ENCODE assay signal across 22 cellular contexts in genomic region chr4:105257817-105258495, GRCh38.
A peak's percentile ranks its signal among the peaks of the same experiment; 100 is the strongest.
DNase-seq lines count a peak whose midpoint lies in the region; ATAC-seq and TF ChIP-seq lines count a peak whose summit lies in the region.
"Had no signal": no experiment of that assay in that cellular context is flagged by ENCODE, and none has a peak within 500 bp of the region (broad histone marks: within the 10 kb centered on the region; RNA-seq: fewer than 3 reads in every experiment).

No MANE protein-coding gene starts in this region.

- H3K27ac ChIP-seq in brain microvascular endothelial cell: no peak overlapping the region
- no peak overlapping the region for H3K27ac ChIP-seq in mesendoderm (ENCODE audit: low read depth, low read length)
- H3K27ac ChIP-seq: epithelial cell of prostate, GM23248, lower lobe of right lung, right atrium auricular region, SJCRH30 had no signal

- H3K4me1 ChIP-seq in mesendoderm (ENCODE audit: control insufficient read depth, low read depth, low read length): no peaks in the 10 kb centered on the region
- H3K4me1 ChIP-seq: lower lobe of right lung, right atrium auricular region, SJCRH30 had no signal

- H2BK5ac ChIP-seq in mesendoderm (ENCODE audit: low read length): no peak overlapping the region

- no peak overlapping the region for H3K4me3 Mint-ChIP-seq in mesothelial cell of epicardium
- H3K4me3 Mint-ChIP-seq: CD4-positive, alpha-beta memory T cell had no signal

- no peaks in the 10 kb centered on the region for H3K4me1 Mint-ChIP-seq in mesothelial cell of epicardium

- H3K36me3 ChIP-seq in brain microvascular endothelial cell (replicated peaks) (no peaks in the 10 kb centered on the region), kidney epithelial cell (ENCODE audit: control insufficient read depth, insufficient read depth, low read length) (no peaks in the 10 kb centered on the region), mesendoderm (ENCODE audit: control insufficient read depth, insufficient read depth, low read length) (no peaks in the 10 kb centered on the region)

- H3K4me2 ChIP-seq in mesendoderm (ENCODE audit: low read length): no peak overlapping the region

- DNase-seq in EH (ENCODE audit: low read depth) (peak; percentile 4), LNCaP clone FGC (ENCODE audit: low read depth) (no peak), brain microvascular endothelial cell (no peak), kidney epithelial cell (ENCODE audit: low read depth) (no peak), mesendoderm (no peak), mesothelial cell of epicardium (ENCODE audit: low spot score in 2 of 2, unreplicated experiment in 2 of 2) (no peak)
- no peak for DNase-seq in activated naive CD4-positive, alpha-beta T cell treated with Interleukin-2 at 50 U/mL for 16 hours
- DNase-seq: activated CD4-positive, CD25-positive, alpha-beta regulatory T cell; activated CD8-positive, alpha-beta memory T cell treated with anti-CD3 and anti-CD28 coated beads for 24 hours; activated T-cell treated with anti-CD3 and anti-CD28 coated beads, Interleukin-2, amount 50 U/mL, for 48 hours; CD4-positive, alpha-beta memory T cell; glutamatergic neuron; GM23248; lower lobe of right lung; NCI-H1436; NCI-H526; nucleus accumbens; SJCRH30 had no signal

- no peak overlapping the region for H2BK15ac ChIP-seq in mesendoderm (replicated peaks; ENCODE audit: low read depth)

- H3K79me2 ChIP-seq in mesendoderm (ENCODE audit: control insufficient read depth, insufficient read depth, low read length): no peaks in the 10 kb centered on the region

- in situ Hi-C loops in brain microvascular endothelial cell (cut with HindIII; ENCODE audit: low pct_ligation_motif_present, low sequenced_read_pairs): no loop called here

- H3K56ac ChIP-seq in mesendoderm (ENCODE audit: low read length): no peak overlapping the region

- TF ChIP-seq CTCF in LNCaP clone FGC (IDR thresholded peaks at IDR 0.05; ENCODE audit: control insufficient read depth, extremely low read depth, insufficient read depth) (peak; percentile 40), brain microvascular endothelial cell (IDR thresholded peaks at IDR 0.05; ENCODE audit: low read depth, low read length, missing control alignments) (peak; percentile 47), kidney epithelial cell (IDR thresholded peaks at IDR 0.05; ENCODE audit: insufficient read depth, low read length, poor library complexity, severe bottlenecking) (peak; percentile 27), mesothelial cell of epicardium (IDR thresholded peaks at IDR 0.05; ENCODE audit: unreplicated experiment) (no peak)

- no peak overlapping the region for H3K9ac ChIP-seq in mesendoderm (ENCODE audit: low read length)
- H3K9ac ChIP-seq: GM23248 had no signal

- no peak overlapping the region for H3K4ac ChIP-seq in mesendoderm (ENCODE audit: low read depth, low read length)

- no peak for ATAC-seq in GM21423 (IDR thresholded peaks at IDR 0.05; ENCODE audit: unreplicated experiment)
- ATAC-seq: activated naive CD4-positive, alpha-beta T cell treated with anti-CD3 and anti-CD28 coated beads, Interleukin-2, amount 50 U/mL, for 72 hours; lower lobe of right lung had no signal

- H4K8ac ChIP-seq in mesendoderm (ENCODE audit: low read depth, low read length): no peak overlapping the region

- H3K4me3 ChIP-seq in LNCaP clone FGC (ENCODE audit: low read depth, low read length) (no peak overlapping the region), brain microvascular endothelial cell (ENCODE audit: low read depth, low read length) (no peak overlapping the region), kidney epithelial cell (ENCODE audit: low read depth, low read length) (no peak overlapping the region), mesendoderm (ENCODE audit: low read length) (no peak overlapping the region)
- H3K4me3 ChIP-seq: GM23248, lower lobe of right lung, right atrium auricular region, SJCRH30 had no signal

- H3K27me3 ChIP-seq in brain microvascular endothelial cell (replicated peaks): no peaks in the 10 kb centered on the region
- no peaks in the 10 kb centered on the region for H3K27me3 ChIP-seq in kidney epithelial cell (ENCODE audit: control insufficient read depth, insufficient read depth, low read length)
- no peaks in the 10 kb centered on the region for H3K27me3 ChIP-seq in mesendoderm (ENCODE audit: insufficient read depth, low read length, poor library complexity)
- H3K27me3 ChIP-seq: right atrium auricular region, SJCRH30 had no signal

- H4K5ac ChIP-seq in mesendoderm (ENCODE audit: low read length): no peak overlapping the region

- H3K23ac ChIP-seq in mesendoderm (ENCODE audit: low read length): no peak overlapping the region

- H3K9me3 Mint-ChIP-seq in mesothelial cell of epicardium: peaks cover 29% of the 10 kb centered on the region
- H3K9me3 Mint-ChIP-seq: activated naive CD4-positive, alpha-beta T cell treated with anti-CD3 and anti-CD28 coated beads, Interleukin-2, amount 50 U/mL, for 72 hours had no signal

- no CpG with 5 or more reads among the region's 1 CpG for WGBS in mesendoderm (ENCODE audit: extremely low coverage, insufficient coverage, low lambda C conversion rate)

- H2BK120ac ChIP-seq in mesendoderm (ENCODE audit: low read depth, low read length): no peak overlapping the region

- H3K18ac ChIP-seq in mesendoderm (ENCODE audit: low read length): no peak overlapping the region

- no peak overlapping the region for H3K27ac Mint-ChIP-seq in mesothelial cell of epicardium
- H3K27ac Mint-ChIP-seq: activated naive CD4-positive, alpha-beta T cell treated with anti-CD3 and anti-CD28 coated beads, Interleukin-2, amount 50 U/mL, for 72 hours; CD4-positive, alpha-beta memory T cell had no signal

- H3K79me1 ChIP-seq in mesendoderm (ENCODE audit: low read length): no peaks in the 10 kb centered on the region

- no peaks in the 10 kb centered on the region for H3K27me3 Mint-ChIP-seq in mesothelial cell of epicardium (ENCODE audit: low read depth)
- H3K27me3 Mint-ChIP-seq: CD4-positive, alpha-beta memory T cell had no signal

- peaks cover 43% of the 10 kb centered on the region for H3K36me3 Mint-ChIP-seq in mesothelial cell of epicardium

- H2AK5ac ChIP-seq in mesendoderm (ENCODE audit: low read length): no peak overlapping the region
